1 cellular context compared by ENCODE assay signal in the genomic region with DNA sequence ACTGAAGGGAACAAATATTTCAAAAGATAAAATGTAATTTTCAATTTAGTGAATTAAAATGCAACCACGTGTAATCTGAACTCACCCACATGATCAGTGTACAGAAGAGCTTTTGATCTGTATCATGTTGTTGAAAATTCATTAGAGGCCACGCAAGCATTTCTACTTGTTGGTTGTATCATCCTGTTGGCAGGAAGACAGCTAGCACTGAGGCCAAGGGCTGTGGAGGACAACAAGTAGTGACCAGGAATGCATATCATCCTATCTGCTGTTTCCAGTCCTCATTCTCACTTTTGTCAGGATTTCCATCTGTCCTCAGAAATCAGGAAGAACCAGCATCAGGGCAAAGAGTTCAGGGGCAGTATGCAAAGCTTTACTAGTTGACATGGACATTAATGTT.
TF ChIP-seq lines count a peak whose summit lies in the region.

No MANE protein-coding gene starts in this region.

TF ChIP-seq in IMR-90, 13 proteins besides CTCF, POLR2A, EP300 and RAD21:
- no peak for TF ChIP-seq MAFK (IDR thresholded peaks at IDR 0.05; ENCODE audit: low read depth, low read length)
- no peak for TF ChIP-seq RCOR1 (IDR thresholded peaks at IDR 0.05; ENCODE audit: insufficient replicate concordance, low read length)
- no peak for TF ChIP-seq CEBPB (IDR thresholded peaks at IDR 0.05; ENCODE audit: low read depth, low read length)
- TF ChIP-seq, protein P1, sequence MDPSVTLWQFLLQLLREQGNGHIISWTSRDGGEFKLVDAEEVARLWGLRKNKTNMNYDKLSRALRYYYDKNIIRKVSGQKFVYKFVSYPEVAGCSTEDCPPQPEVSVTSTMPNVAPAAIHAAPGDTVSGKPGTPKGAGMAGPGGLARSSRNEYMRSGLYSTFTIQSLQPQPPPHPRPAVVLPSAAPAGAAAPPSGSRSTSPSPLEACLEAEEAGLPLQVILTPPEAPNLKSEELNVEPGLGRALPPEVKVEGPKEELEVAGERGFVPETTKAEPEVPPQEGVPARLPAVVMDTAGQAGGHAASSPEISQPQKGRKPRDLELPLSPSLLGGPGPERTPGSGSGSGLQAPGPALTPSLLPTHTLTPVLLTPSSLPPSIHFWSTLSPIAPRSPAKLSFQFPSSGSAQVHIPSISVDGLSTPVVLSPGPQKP (IDR thresholded peaks at IDR 0.05; ENCODE audit: borderline replicate concordance, low read depth, low read length), result no peak
- TF ChIP-seq CHD1 (IDR thresholded peaks at IDR 0.05; ENCODE audit: low read depth, low read length), result no peak
- TF ChIP-seq, protein P2, sequence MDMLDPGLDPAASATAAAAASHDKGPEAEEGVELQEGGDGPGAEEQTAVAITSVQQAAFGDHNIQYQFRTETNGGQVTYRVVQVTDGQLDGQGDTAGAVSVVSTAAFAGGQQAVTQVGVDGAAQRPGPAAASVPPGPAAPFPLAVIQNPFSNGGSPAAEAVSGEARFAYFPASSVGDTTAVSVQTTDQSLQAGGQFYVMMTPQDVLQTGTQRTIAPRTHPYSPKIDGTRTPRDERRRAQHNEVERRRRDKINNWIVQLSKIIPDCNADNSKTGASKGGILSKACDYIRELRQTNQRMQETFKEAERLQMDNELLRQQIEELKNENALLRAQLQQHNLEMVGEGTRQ (IDR thresholded peaks at IDR 0.05; ENCODE audit: low read depth, low read length), result no peak
- no peak for TF ChIP-seq FOS (IDR thresholded peaks at IDR 0.05; ENCODE audit: low read depth, low read length)
- TF ChIP-seq RFX5 (IDR thresholded peaks at IDR 0.05; ENCODE audit: low read depth, low read length), result no peak
- TF ChIP-seq BHLHE40 (IDR thresholded peaks at IDR 0.05; ENCODE audit: low read depth, low read length), result no peak
- no peak for TF ChIP-seq NFE2L2 (IDR thresholded peaks at IDR 0.05; ENCODE audit: low read depth, low read length)
- TF ChIP-seq MAZ (IDR thresholded peaks at IDR 0.05; ENCODE audit: borderline replicate concordance, low read depth, low read length), result no peak
- TF ChIP-seq MXI1 (IDR thresholded peaks at IDR 0.05; ENCODE audit: borderline replicate concordance, low read depth, low read length), result no peak
- TF ChIP-seq SMC3 (IDR thresholded peaks at IDR 0.05; ENCODE audit: low read depth, low read length), result no peak
